ENCODE assay signal across 23 cellular contexts in the genomic region with DNA sequence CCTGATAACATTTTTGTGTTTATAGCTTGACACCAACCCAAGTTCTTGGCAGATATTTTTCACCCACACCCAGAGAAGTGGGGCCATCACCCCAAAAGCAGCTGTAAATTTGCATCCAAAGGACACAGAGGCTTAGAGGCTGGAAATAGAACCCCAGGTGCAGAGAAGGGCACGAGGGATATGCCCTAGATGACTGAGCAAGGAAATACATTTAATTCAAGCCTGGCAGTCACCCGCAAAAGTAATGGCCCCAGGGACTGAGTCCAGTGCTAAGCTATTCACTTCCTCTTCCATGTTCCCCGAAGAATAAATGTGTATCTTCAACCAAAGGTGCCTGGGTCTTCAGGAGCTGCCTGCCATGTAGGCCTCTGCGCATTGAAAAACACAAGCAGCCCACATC. TPM values are rescaled to one million over a fixed set of nuclear protein-coding genes. Genes with fewer than 3 reads are reported as not detected.
DNase-seq lines count a peak whose midpoint lies in the region; ATAC-seq, FAIRE-seq and TF ChIP-seq lines count a peak whose summit lies in the region.
"Had no signal": no experiment of that assay in that cellular context is flagged by ENCODE, and none has a peak within 500 bp of the region (broad histone marks: within the 10 kb centered on the region; RNA-seq: fewer than 3 reads in every experiment).

No MANE protein-coding gene starts in this region.

- no peaks in the 10 kb centered on the region for H3K9me2 ChIP-seq in Karpas-422 (replicated peaks; ENCODE audit: insufficient read depth, low read length)

- intact Hi-C loops in K562 (cut with micrococcal nuclease): no loop called here
- intact Hi-C loops in activated CD4-positive, alpha-beta memory T cell treated with anti-CD3 and anti-CD28 coated beads for 36 hours (cut with micrococcal nuclease): no loop called here

- TF ChIP-seq EP300 in K562 (IDR thresholded peaks at IDR 0.05; ENCODE audit: low read length): no peak

- TF ChIP-seq RAD21 in K562 (CRISPR knock-in tag; conservative IDR thresholded peaks at IDR 0.05 in 1 of 2, IDR thresholded peaks at IDR 0.05 in 1 of 2): no peak

- H3K36me3 ChIP-seq in Karpas-422 (ENCODE audit: insufficient read depth, low read length) (no peaks in the 10 kb centered on the region), K562 (ENCODE audit: control insufficient read depth, insufficient read depth, low read length) (no peaks in the 10 kb centered on the region)
- H3K36me3 ChIP-seq: HAP-1 had no signal

- H3K27ac ChIP-seq in Karpas-422 (ENCODE audit: low read length): peak overlapping the region; percentile 87
- H3K27ac ChIP-seq in K562 (ENCODE audit: extremely low read depth, low read depth, low read length): no peak overlapping the region

- H3K9me3 Mint-ChIP-seq in stimulated activated naive B cell treated with anti-CD40 and anti-IgM and Interleukin-4, amounts not matched to agents 10 μg/mL and 1 μg/mL and 100 μg/mL, for 72 hours: no peaks in the 10 kb centered on the region
- peaks cover 14% of the 10 kb centered on the region for H3K9me3 Mint-ChIP-seq in activated CD4-positive, alpha-beta memory T cell treated with anti-CD3 and anti-CD28 coated beads for 36 hours

- H3K4me3 ChIP-seq in Karpas-422 (ENCODE audit: low read length): peak overlapping the region; percentile 50
- no peak overlapping the region for H3K4me3 ChIP-seq in K562
- H3K4me3 ChIP-seq: GM12878, HAP-1 had no signal

- H3K4me1 ChIP-seq in Karpas-422 (ENCODE audit: low read length) (peaks cover 62% of the 10 kb centered on the region), K562 (replicated peaks in 1 of 2; ENCODE audit: control insufficient read depth in 2 of 2, insufficient read depth in 2 of 2, low read length in 2 of 2) (no peaks in the 10 kb centered on the region)
- H3K4me1 ChIP-seq: HAP-1 had no signal

- TF ChIP-seq CTCF in K562 (IDR thresholded peaks at IDR 0.05 in 2 of 3, conservative IDR thresholded peaks at IDR 0.05 in 1 of 3; ENCODE audit: insufficient read depth in 2 of 3, low read depth in 1 of 3, low read length in 3 of 3): no peak

- H4K20me1 ChIP-seq in Karpas-422 (ENCODE audit: insufficient read depth, low read depth, low read length): no peaks in the 10 kb centered on the region
- H4K20me1 ChIP-seq in K562 (replicated peaks; ENCODE audit: control insufficient read depth, insufficient read depth, low read length): no peaks in the 10 kb centered on the region

- H3K36me3 Mint-ChIP-seq in stimulated activated naive B cell treated with anti-CD40 and anti-IgM and Interleukin-4, amounts not matched to agents 10 μg/mL and 1 μg/mL and 100 μg/mL, for 72 hours: no peaks in the 10 kb centered on the region
- H3K36me3 Mint-ChIP-seq in activated CD4-positive, alpha-beta memory T cell treated with anti-CD3 and anti-CD28 coated beads for 36 hours: no peaks in the 10 kb centered on the region
- H3K36me3 Mint-ChIP-seq: CD14-positive monocyte; CD8-positive, alpha-beta memory T cell had no signal

- POLR2A ChIA-PET in K562 (lab: Yijun Ruan, JAX): interaction anchor here (0.6 kb wide), 1 partner anchor 10 kb away, joined by 3 read pairs; no protein-coding TSS in a partner anchor
- POLR2A ChIA-PET in activated CD4-positive, alpha-beta memory T cell treated with anti-CD3 and anti-CD28 coated beads for 36 hours (lab: Charles Lee): no interaction called here

- H3K9me1 ChIP-seq in K562 (ENCODE audit: control insufficient read depth, insufficient read depth, low read length): no peaks in the 10 kb centered on the region

- H2AFZ ChIP-seq in Karpas-422 (ENCODE audit: low read length): no peak overlapping the region
- no peak overlapping the region for H2AFZ ChIP-seq in K562 (ENCODE audit: low read depth, low read length)

- TF ChIP-seq POLR2A in K562 (conservative IDR thresholded peaks at IDR 0.05): no peak

- in situ Hi-C loops in K562 (cut with MboI): no loop called here

- no peak for FAIRE-seq in K562 (lab: Jason Lieb, UNC)
- FAIRE-seq: D721Med, GM12878, GM19239, H54 had no signal

- no peaks in the 10 kb centered on the region for H3K27me3 Mint-ChIP-seq in stimulated activated naive B cell treated with anti-CD40 and anti-IgM and Interleukin-4, amounts not matched to agents 10 μg/mL and 1 μg/mL and 100 μg/mL, for 72 hours
- H3K27me3 Mint-ChIP-seq in activated CD4-positive, alpha-beta memory T cell treated with anti-CD3 and anti-CD28 coated beads for 36 hours: no peaks in the 10 kb centered on the region
- H3K27me3 Mint-ChIP-seq: CD4-positive, alpha-beta T cell; CD8-positive, alpha-beta memory T cell had no signal

- ATAC-seq in K562: no peak
- ATAC-seq in stimulated activated naive B cell treated with anti-CD40 and anti-IgM and Interleukin-4, amounts not matched to agents 10 μg/mL and 1 μg/mL and 100 μg/mL, for 72 hours (replicated peaks): peak; percentile 52 to 59
- no peak for ATAC-seq in GM19467 (IDR thresholded peaks at IDR 0.05; ENCODE audit: unreplicated experiment)
- ATAC-seq: GM12878 had no signal

- CTCF ChIA-PET in K562 (lab: Yijun Ruan, JAX; ENCODE audit: low intra/inter-chr PET ratio): no interaction called here
- CTCF ChIA-PET in activated CD4-positive, alpha-beta memory T cell treated with anti-CD3 and anti-CD28 coated beads for 36 hours (lab: Charles Lee): no interaction called here

- H3K27ac Mint-ChIP-seq in stimulated activated naive B cell treated with anti-CD40 and anti-IgM and Interleukin-4, amounts not matched to agents 10 μg/mL and 1 μg/mL and 100 μg/mL, for 72 hours: no peak overlapping the region
- no peak overlapping the region for H3K27ac Mint-ChIP-seq in activated CD4-positive, alpha-beta memory T cell treated with anti-CD3 and anti-CD28 coated beads for 36 hours
- H3K27ac Mint-ChIP-seq: CD14-positive monocyte; CD4-positive, alpha-beta T cell; CD8-positive, alpha-beta memory T cell; HFFc6 had no signal

- no peaks in the 10 kb centered on the region for H3K27me3 ChIP-seq in Karpas-422 (ENCODE audit: low read length)
- no peaks in the 10 kb centered on the region for H3K27me3 ChIP-seq in K562 (ENCODE audit: control insufficient read depth in 2 of 2, insufficient read depth in 2 of 2, low read length in 2 of 2)

- 2% methylated on average over 4 of the region's 4 CpGs for WGBS in K562 (ENCODE audit: insufficient coverage, low coverage, missing lambda C conversion rate)

- DNase-seq in Karpas-422 (peak; percentile 99), K562 (ENCODE audit: extremely low read depth in 1 of 4, low spot score in 3 of 4) (no peak), NCI-H226 (no peak)
- DNase-seq in stimulated activated naive B cell treated with anti-CD40 and anti-IgM and Interleukin-4, amounts not matched to agents 10 μg/mL and 1 μg/mL and 100 μg/mL, for 72 hours: no peak
- no peak for DNase-seq in activated CD4-positive, alpha-beta memory T cell treated with anti-CD3 and anti-CD28 coated beads for 36 hours
- DNase-seq: CD4-positive, alpha-beta T cell; CD8-positive, alpha-beta memory T cell; DMS 273 treated with DMSO at 0.1 percent for 48 hours; DMS79; EL; GDM1; GOT3; HFFc6 had no signal

- no peaks in the 10 kb centered on the region for H3K79me2 ChIP-seq in Karpas-422 (ENCODE audit: low read length)
- no peaks in the 10 kb centered on the region for H3K79me2 ChIP-seq in K562 (ENCODE audit: control insufficient read depth, insufficient read depth, low read length)

- H3K4me2 ChIP-seq in Karpas-422 (ENCODE audit: low read depth, low read length, poor library complexity, severe bottlenecking) (peak overlapping the region; percentile 75), K562 (ENCODE audit: insufficient read depth, low read length) (no peak overlapping the region)

- H3K9ac ChIP-seq in Karpas-422 (ENCODE audit: low read length) (peak overlapping the region; percentile 34; the same call in 1 of the 2 replicates), K562 (ENCODE audit: insufficient read depth in 1 of 2, low read depth in 2 of 2, low read length in 2 of 2) (no peak overlapping the region)

- no peak overlapping the region for H3K4me3 Mint-ChIP-seq in stimulated activated naive B cell treated with anti-CD40 and anti-IgM and Interleukin-4, amounts not matched to agents 10 μg/mL and 1 μg/mL and 100 μg/mL, for 72 hours
- no peak overlapping the region for H3K4me3 Mint-ChIP-seq in activated CD4-positive, alpha-beta memory T cell treated with anti-CD3 and anti-CD28 coated beads for 36 hours
- H3K4me3 Mint-ChIP-seq: CD14-positive monocyte; CD4-positive, alpha-beta T cell; CD8-positive, alpha-beta memory T cell; HFFc6 had no signal

- peaks cover 10 to 24% of the 10 kb centered on the region in 2 donors for H3K4me1 Mint-ChIP-seq in stimulated activated naive B cell treated with anti-CD40 and anti-IgM and Interleukin-4, amounts not matched to agents 10 μg/mL and 1 μg/mL and 100 μg/mL, for 72 hours
- H3K4me1 Mint-ChIP-seq in activated CD4-positive, alpha-beta memory T cell treated with anti-CD3 and anti-CD28 coated beads for 36 hours (ENCODE audit: low read depth): no peaks in the 10 kb centered on the region
- H3K4me1 Mint-ChIP-seq: CD14-positive monocyte; CD8-positive, alpha-beta memory T cell had no signal

- no TSS peak for BruUV-seq in K562 (replicated peaks; lab: Mats Ljungman, UMichigan)

- H3K9me3 ChIP-seq in Karpas-422 (ENCODE audit: low read length) (no peaks in the 10 kb centered on the region), K562 (replicated peaks; ENCODE audit: control insufficient read depth, insufficient read depth, low read depth, low read length) (no peaks in the 10 kb centered on the region)
- H3K9me3 ChIP-seq: HAP-1 had no signal

TF ChIP-seq in K562, 482 proteins besides CTCF, POLR2A, EP300 and RAD21 (continues in another document):
- no peak for TF ChIP-seq CCNT2 (IDR thresholded peaks at IDR 0.05; ENCODE audit: borderline replicate concordance, extremely low read depth, insufficient read length, low read depth, low read length)

RNA-seq across cellular contexts. Expression of a gene that starts 14.0 kb away (rescaled TPM):
- total RNA-seq in Karpas-422 (2014; rRNA removed; shearing (Covaris generic); ENCODE audit: low replicate concordance): not detected in 2 replicates
- total RNA-seq in K562 (2011; cell fraction: chromatin; rRNA removed; ENCODE audit: low replicate concordance): not detected in 2 replicates
- not detected in 2 replicates for total RNA-seq in K562 (2011; cell fraction: nucleolus; rRNA removed)
- total RNA-seq in K562 (2011; cell fraction: nucleoplasm; rRNA removed): not detected in 2 replicates
- not detected in 2 replicates for total RNA-seq in K562 (2014; rRNA removed)
- total RNA-seq in K562 (2014; rRNA removed; fragmentation: Illumina TruSeq; extraction: Trizol): not detected in 2 replicates
- total RNA-seq in K562 (2015; rRNA removed; fragmentation: Illumina TruSeq; extraction: Trizol): not detected in 2 replicates
- 0.22 TPM in 1 of 2 replicates, not detected in the other for total RNA-seq in K562 (2021)
- polyA plus RNA-seq in K562 (2011; rRNA removed): not detected in 2 replicates
- polyA plus RNA-seq in K562 (2011; cell fraction: cytosol; rRNA removed): not detected in 2 replicates
- polyA plus RNA-seq in K562 (2011; cell fraction: nucleus; rRNA removed): not detected in 2 replicates
- polyA plus RNA-seq in K562 (2012): not detected in 2 replicates
- not detected in 2 replicates for polyA plus RNA-seq in K562 (2014; fragmentation: Illumina TruSeq; extraction: Trizol)
- polyA plus RNA-seq in K562 (2014; fragmentation: Nextera tagmentation; extraction: Ambion mirVana): not detected
- not detected in 2 replicates for polyA plus RNA-seq in K562 (2014; rRNA removed)
- polyA minus RNA-seq in K562 (2011; rRNA and poly(A)+ RNA removed): not detected in 2 replicates
- not detected in 2 replicates for polyA minus RNA-seq in K562 (2011; cell fraction: cytosol; rRNA and poly(A)+ RNA removed)
- not detected in 2 replicates for polyA minus RNA-seq in K562 (2011; cell fraction: nucleus; rRNA and poly(A)+ RNA removed)
- total RNA-seq in activated CD4-positive, alpha-beta memory T cell treated with anti-CD3 and anti-CD28 coated beads for 36 hours: not detected
- total RNA-seq: A172; A673; CD4-positive, alpha-beta T cell; CD8-positive, alpha-beta memory T cell; HFFc6 had no signal
- polyA plus RNA-seq: BJ; CD14-positive monocyte; CD8-positive, alpha-beta memory T cell; GM12878 had no signal

Comparison
In these comparisons a context has a peak if more than half of its experiments do, and no peak if none do; other contexts are left out.
1. ATAC-seq: peak in stimulated activated naive B cell treated with anti-CD40 and anti-IgM and Interleukin-4, amounts not matched to agents 10 μg/mL and 1 μg/mL and 100 μg/mL, for 72 hours (2 of 2); none in K562 (single experiment) and GM19467 (single experiment).